14 cellular contexts compared by ENCODE assay signal in the genomic region with DNA sequence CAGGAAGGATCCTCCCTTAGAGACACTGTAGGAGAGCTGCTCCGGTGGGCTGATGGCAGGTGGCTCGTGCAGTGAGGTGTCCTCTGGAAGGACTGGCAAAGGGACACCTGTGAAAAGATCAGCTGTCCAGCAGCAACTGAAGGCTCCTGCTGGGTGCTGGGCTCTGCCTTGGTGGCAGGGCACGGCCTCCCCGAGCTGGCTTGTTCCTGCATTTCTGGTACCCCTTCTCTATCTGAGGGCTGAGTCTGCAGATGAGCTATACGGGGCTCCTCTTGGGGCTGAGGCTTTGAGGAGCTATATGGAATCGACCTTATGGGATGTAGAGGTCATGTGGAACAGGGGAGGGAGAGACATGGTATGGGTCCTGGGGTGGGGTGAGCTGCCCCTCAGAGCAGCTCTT.
"Had no signal": no experiment of that assay in that cellular context is flagged by ENCODE, and none has a peak within 500 bp of the region (broad histone marks: within the 10 kb centered on the region; RNA-seq: fewer than 3 reads in every experiment).

No MANE protein-coding gene starts in this region.

- H3K36me3 ChIP-seq: adrenal gland, esophagus squamous epithelium, ovary had no signal

- H3K27ac ChIP-seq: adrenal gland, esophagus squamous epithelium, ovary, VCaP had no signal

- H3K4me1 ChIP-seq: adrenal gland, esophagus squamous epithelium had no signal

- H3K27me3 ChIP-seq: adrenal gland, ovary had no signal

- H3K4me3 Mint-ChIP-seq: activated CD8-positive, alpha-beta T cell treated with anti-CD3 and anti-CD28 coated beads for 36 hours; activated naive CD4-positive, alpha-beta T cell treated with anti-CD3 and anti-CD28 coated beads, Interleukin-2, amount 50 U/mL, for 24 hours; activated T-helper 17 cell treated with anti-CD3 and anti-CD28 coated beads, Interleukin-2, amount 50 U/mL, for 72 hours; stimulated activated naive CD8-positive, alpha-beta T cell treated with anti-CD3 and anti-CD28 coated beads, Interleukin-15, Interleukin-2, amounts not matched to agents 100 ng/mL and 50 ng/mL, for 24 hours had no signal

- DNase-seq: activated CD8-positive, alpha-beta T cell treated with anti-CD3 and anti-CD28 coated beads for 36 hours; esophagus squamous epithelium; hippocampal formation; kidney; left ventricle myocardium superior; ovary; Right ventricle myocardium superior; stimulated activated CD4-positive, alpha-beta T cell treated with anti-CD3 and anti-CD28 coated beads, Interleukin-15, amount 100 ng/mL, for 24 hours had no signal

- ATAC-seq: activated CD8-positive, alpha-beta T cell treated with anti-CD3 and anti-CD28 coated beads for 36 hours; activated T-helper 17 cell treated with anti-CD3 and anti-CD28 coated beads, Interleukin-2, amount 50 U/mL, for 72 hours; left ventricle myocardium superior; SK-N-SH treated with all-trans-retinoic acid at 6 μM for 48 hours had no signal

- H3K4me3 ChIP-seq: adrenal gland, esophagus squamous epithelium, ovary had no signal

- H3K36me3 Mint-ChIP-seq: activated naive CD4-positive, alpha-beta T cell treated with anti-CD3 and anti-CD28 coated beads, Interleukin-2, amount 50 U/mL, for 24 hours had no signal

- H3K27ac Mint-ChIP-seq: activated CD8-positive, alpha-beta T cell treated with anti-CD3 and anti-CD28 coated beads for 36 hours; activated naive CD4-positive, alpha-beta T cell treated with anti-CD3 and anti-CD28 coated beads, Interleukin-2, amount 50 U/mL, for 24 hours; activated T-helper 17 cell treated with anti-CD3 and anti-CD28 coated beads, Interleukin-2, amount 50 U/mL, for 72 hours; stimulated activated naive CD8-positive, alpha-beta T cell treated with anti-CD3 and anti-CD28 coated beads, Interleukin-15, Interleukin-2, amounts not matched to agents 100 ng/mL and 50 ng/mL, for 24 hours had no signal

- H3K9me3 Mint-ChIP-seq: activated CD8-positive, alpha-beta T cell treated with anti-CD3 and anti-CD28 coated beads for 36 hours; activated naive CD4-positive, alpha-beta T cell treated with anti-CD3 and anti-CD28 coated beads, Interleukin-2, amount 50 U/mL, for 24 hours; activated T-helper 17 cell treated with anti-CD3 and anti-CD28 coated beads, Interleukin-2, amount 50 U/mL, for 72 hours had no signal

- H3K4me1 Mint-ChIP-seq: activated naive CD4-positive, alpha-beta T cell treated with anti-CD3 and anti-CD28 coated beads, Interleukin-2, amount 50 U/mL, for 24 hours; activated T-helper 17 cell treated with anti-CD3 and anti-CD28 coated beads, Interleukin-2, amount 50 U/mL, for 72 hours had no signal

- H3K9me3 ChIP-seq: adrenal gland, esophagus squamous epithelium, ovary had no signal
